In the genomic region with DNA sequence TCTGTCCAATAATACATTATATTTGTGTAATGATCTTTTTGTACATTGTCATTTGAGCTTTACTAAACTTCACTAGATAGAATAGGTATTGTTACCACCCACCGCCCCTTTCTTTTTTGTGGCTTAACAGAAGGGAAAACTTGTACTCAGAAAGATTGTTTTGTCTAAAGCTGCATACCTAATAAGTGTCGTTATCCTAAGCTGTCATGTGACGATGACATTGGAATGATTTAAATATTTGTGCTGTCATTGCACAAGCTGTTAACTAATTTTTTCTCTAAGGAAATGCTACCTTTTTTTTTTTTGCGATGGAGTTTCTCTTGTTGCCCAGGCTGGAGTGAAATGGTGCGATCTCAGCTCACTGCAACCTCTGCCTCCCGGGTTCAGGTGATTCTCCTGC, we compare ENCODE assay signal across 14 cellular contexts. TPM values are rescaled to one million over a fixed set of nuclear protein-coding genes. Genes with fewer than 3 reads are reported as not detected.
DNase-seq lines count a peak whose midpoint lies in the region; ATAC-seq, FAIRE-seq and TF ChIP-seq lines count a peak whose summit lies in the region.
"Had no signal": no experiment of that assay in that cellular context is flagged by ENCODE, and none has a peak within 500 bp of the region (broad histone marks: within the 10 kb centered on the region; RNA-seq: fewer than 3 reads in every experiment).

No MANE protein-coding gene starts in this region.

- FAIRE-seq in A549 (lab: Jason Lieb, UNC): no peak

- CTCF ChIA-PET in A549 (lab: Yijun Ruan, JAX): interaction anchor here (0.6 to 8.4 kb wide), 8 partner anchors 24 to 134 kb away, joined by 3 to 182 read pairs (median 3); no protein-coding TSS in a partner anchor
- CTCF ChIA-PET in CD4-positive, alpha-beta memory T cell (lab: Charles Lee; ENCODE audit: partially characterized antibody): interaction anchor here (0.6 to 10.6 kb wide), 8 partner anchors 10 to 478 kb away, joined by 3 to 197 read pairs (median 5); no protein-coding TSS in a partner anchor

- POLR2A ChIA-PET in A549 (lab: Yijun Ruan, JAX): interaction anchor here (0.6 kb wide), 1 partner anchor 90 kb away, joined by 6 read pairs; no protein-coding TSS in a partner anchor
- POLR2A ChIA-PET in CD4-positive, alpha-beta memory T cell (lab: Charles Lee; ENCODE audit: partially characterized antibody): interaction anchor here (0.8 to 1.8 kb wide), 3 partner anchors 10 to 17 kb away, joined by 4 to 11 read pairs (median 7); no protein-coding TSS in a partner anchor
- POLR2A ChIA-PET in activated naive CD8-positive, alpha-beta T cell treated with anti-CD3 and anti-CD28 coated beads, Interleukin-2, amount 10 ng/mL, durations not matched to agents 7 days and 5 days (lab: Charles Lee): interaction anchor here (0.9 to 3.2 kb wide), 7 partner anchors 9 to 256 kb away, joined by 4 to 20 read pairs (median 7); partner anchors contain the start of gene ATF1

- H3K27me3 Mint-ChIP-seq in CD4-positive, alpha-beta memory T cell: no peaks in the 10 kb centered on the region
- no peaks in the 10 kb centered on the region for H3K27me3 Mint-ChIP-seq in activated naive CD8-positive, alpha-beta T cell treated with anti-CD3 and anti-CD28 coated beads, Interleukin-2, amount 10 ng/mL, durations not matched to agents 7 days and 5 days
- no peaks in the 10 kb centered on the region for H3K27me3 Mint-ChIP-seq in mesothelial cell of epicardium (ENCODE audit: low read depth)

- H3K9me3 Mint-ChIP-seq in CD4-positive, alpha-beta memory T cell: no peaks in the 10 kb centered on the region
- H3K9me3 Mint-ChIP-seq in activated naive CD8-positive, alpha-beta T cell treated with anti-CD3 and anti-CD28 coated beads, Interleukin-2, amount 10 ng/mL, durations not matched to agents 7 days and 5 days: no peaks in the 10 kb centered on the region
- H3K9me3 Mint-ChIP-seq in mesothelial cell of epicardium: no peaks in the 10 kb centered on the region

- H3K27me3 ChIP-seq in CD4-positive, alpha-beta memory T cell (ENCODE audit: insufficient read depth, low read length): no peaks in the 10 kb centered on the region
- H3K27me3 ChIP-seq in ovary: no peaks in the 10 kb centered on the region
- H3K27me3 ChIP-seq: SJCRH30 had no signal

- H3K4me1 ChIP-seq in A549 (peaks cover 43% of the 10 kb centered on the region), ovary (ENCODE audit: insufficient read depth) (peaks cover 4% of the 10 kb centered on the region)
- H3K4me1 ChIP-seq in CD4-positive, alpha-beta memory T cell (ENCODE audit: insufficient read depth, low read length): peaks cover 64% of the 10 kb centered on the region

- no peak for TF ChIP-seq RAD21 in A549 (conservative IDR thresholded peaks at IDR 0.05 in 1 of 2, IDR thresholded peaks at IDR 0.05 in 1 of 2)

- WGBS in A549 (ENCODE audit: missing lambda C conversion rate): 87% methylated on average over 6 of the region's 6 CpGs
- 76 to 80% (median 80%) methylated on average over 6 of the region's 6 CpGs for WGBS in ovary, 3 donors

- TF ChIP-seq POLR2A in A549 (IDR thresholded peaks at IDR 0.05; ENCODE audit: low read length) (no peak), ovary (IDR thresholded peaks at IDR 0.05) (no peak)

- peak overlapping the region; percentile 40; the same call in 1 of the 3 replicates for H3K4me2 ChIP-seq in A549
- H3K4me2 ChIP-seq: KMS-11 had no signal

- intact Hi-C loops in CD4-positive, alpha-beta memory T cell (cut with micrococcal nuclease): no loop called here
- intact Hi-C loops in ovary (cut with DNase I): loop anchor here in 2 of 4 donors (5.0 kb wide), 1 partner anchor 129 kb away; no protein-coding TSS in a partner anchor

- H3K4me1 Mint-ChIP-seq in CD4-positive, alpha-beta memory T cell: peaks cover 45 to 65% (median 54%) of the 10 kb centered on the region in 4 donors
- H3K4me1 Mint-ChIP-seq in activated naive CD8-positive, alpha-beta T cell treated with anti-CD3 and anti-CD28 coated beads, Interleukin-2, amount 10 ng/mL, durations not matched to agents 7 days and 5 days: peaks cover 47% of the 10 kb centered on the region
- peaks cover 42% of the 10 kb centered on the region for H3K4me1 Mint-ChIP-seq in mesothelial cell of epicardium

- peaks cover 0 to 6% of the 10 kb centered on the region in 2 donors for H3K36me3 Mint-ChIP-seq in CD4-positive, alpha-beta memory T cell
- peaks cover 5% of the 10 kb centered on the region for H3K36me3 Mint-ChIP-seq in activated naive CD8-positive, alpha-beta T cell treated with anti-CD3 and anti-CD28 coated beads, Interleukin-2, amount 10 ng/mL, durations not matched to agents 7 days and 5 days
- no peaks in the 10 kb centered on the region for H3K36me3 Mint-ChIP-seq in mesothelial cell of epicardium

- H3K27ac ChIP-seq in A549 (no peak overlapping the region), ovary (no peak overlapping the region)
- H3K27ac ChIP-seq in CD4-positive, alpha-beta memory T cell (ENCODE audit: low read depth, low read length): no peak overlapping the region
- H3K27ac ChIP-seq: KMS-11, parathyroid adenoma, SJCRH30 had no signal

- ATAC-seq in A549: no peak
- ATAC-seq in activated naive CD8-positive, alpha-beta T cell treated with anti-CD3 and anti-CD28 coated beads, Interleukin-2, amount 10 ng/mL, durations not matched to agents 7 days and 5 days (ENCODE audit: low read depth): no peak
- ATAC-seq in HG02759 (IDR thresholded peaks at IDR 0.05; ENCODE audit: unreplicated experiment): no peak
- ATAC-seq in esophagus mucosa: no peak

- peak overlapping the region; percentile 63 to 96 (median 89) for H3K27ac Mint-ChIP-seq in CD4-positive, alpha-beta memory T cell
- H3K27ac Mint-ChIP-seq in activated naive CD8-positive, alpha-beta T cell treated with anti-CD3 and anti-CD28 coated beads, Interleukin-2, amount 10 ng/mL, durations not matched to agents 7 days and 5 days: peak overlapping the region; percentile 84
- peak overlapping the region; percentile 94 for H3K27ac Mint-ChIP-seq in mesothelial cell of epicardium

- no peaks in the 10 kb centered on the region for H3K36me3 ChIP-seq in CD4-positive, alpha-beta memory T cell (ENCODE audit: insufficient read depth, low read length)
- no peaks in the 10 kb centered on the region for H3K36me3 ChIP-seq in ovary

- H3K4me3 Mint-ChIP-seq in CD4-positive, alpha-beta memory T cell: peak overlapping the region; percentile 71 to 98 (median 97)
- H3K4me3 Mint-ChIP-seq in activated naive CD8-positive, alpha-beta T cell treated with anti-CD3 and anti-CD28 coated beads, Interleukin-2, amount 10 ng/mL, durations not matched to agents 7 days and 5 days: peak overlapping the region; percentile 94
- H3K4me3 Mint-ChIP-seq in mesothelial cell of epicardium: no peak overlapping the region

- TF ChIP-seq EP300 in A549 (IDR thresholded peaks at IDR 0.05) (no peak), ovary (IDR thresholded peaks at IDR 0.05) (no peak)

- no peak overlapping the region for H3K4me3 ChIP-seq in A549
- peak overlapping the region in 1 of 2 donors; percentile 10 for H3K4me3 ChIP-seq in CD4-positive, alpha-beta memory T cell (ENCODE audit: low read length in 2 of 2)
- H3K4me3 ChIP-seq in ovary: no peak overlapping the region
- H3K4me3 ChIP-seq: lung, SJCRH30 had no signal

- DNase-seq in A549 (ENCODE audit: low read depth in 1 of 2, low spot score in 1 of 2): no peak
- no peak for DNase-seq in CD4-positive, alpha-beta memory T cell
- DNase-seq in activated naive CD8-positive, alpha-beta T cell treated with anti-CD3 and anti-CD28 coated beads, Interleukin-2, amount 10 ng/mL, durations not matched to agents 7 days and 5 days: no peak
- no peak for DNase-seq in mesothelial cell of epicardium (ENCODE audit: low spot score in 2 of 2, unreplicated experiment in 2 of 2)
- DNase-seq in ovary: no peak
- DNase-seq in DMS153 treated with DMSO at 0.1 percent for 48 hours (lab: John Stamatoyannopoulos, UW; ENCODE audit: unreplicated experiment): no peak
- DNase-seq: cerebellar nuclear complex, NCI-H2029 treated with DMSO at 0.1 percent for 48 hours, SJCRH30 had no signal

- TF ChIP-seq CTCF in A549 (IDR thresholded peaks at IDR 0.05) (no peak), mesothelial cell of epicardium (IDR thresholded peaks at IDR 0.05; ENCODE audit: unreplicated experiment) (no peak), ovary (IDR thresholded peaks at IDR 0.05) (no peak)

- H3K9me3 ChIP-seq in A549 (no peaks in the 10 kb centered on the region), ovary (no peaks in the 10 kb centered on the region)
- H3K9me3 ChIP-seq in CD4-positive, alpha-beta memory T cell (ENCODE audit: control insufficient read depth in 1 of 2, low read length in 2 of 2): no peaks in the 10 kb centered on the region
- H3K9me3 ChIP-seq: SJCRH30 had no signal

TF ChIP-seq in A549, 52 proteins besides CTCF, POLR2A, EP300 and RAD21 (continues in another document):
- no peak for TF ChIP-seq PHF8 (IDR thresholded peaks at IDR 0.05; ENCODE audit: borderline replicate concordance, low read depth)

RNA-seq across cellular contexts. Expression of gene DIP2B, which starts 3.6 kb away (rescaled TPM):
- polyA plus RNA-seq in A549 (2011; rRNA removed): 29.3 and 32.8 TPM in 2 replicates
- 10.6 and 13.3 TPM in 2 replicates for polyA plus RNA-seq in A549 (2012; cell fraction: cytosol; rRNA removed)
- 13.1 and 18.6 TPM in 2 replicates for polyA plus RNA-seq in A549 (2012; cell fraction: nucleus; rRNA removed)
- polyA plus RNA-seq in A549 (2017; fragmentation: RNase III; extraction: RNeasy Plus Mini Kit Qiagen cat#74134 plus additional on column Dnase treatment): 16.2 to 16.9 TPM (median 16.4 TPM) in 3 replicates
- polyA minus RNA-seq in A549 (2011; rRNA and poly(A)+ RNA removed): 71.4 and 73.4 TPM in 2 replicates
- 10 to 100 TPM; 26.4 to 29.1 TPM for total RNA-seq in CD4-positive, alpha-beta memory T cell
- polyA plus RNA-seq in CD4-positive, alpha-beta memory T cell: 10 to 100 TPM in 1 of 2 donors, 1 to 10 TPM in 1; 3.8 to 13.5 TPM
- 10 to 100 TPM; 19.5 to 21.3 TPM for total RNA-seq in activated naive CD8-positive, alpha-beta T cell treated with anti-CD3 and anti-CD28 coated beads, Interleukin-2, amount 10 ng/mL, durations not matched to agents 7 days and 5 days
- total RNA-seq in mesothelial cell of epicardium: 29.3 to 32.0 TPM (median 31.3 TPM) in 3 replicates
- total RNA-seq in ovary: 10 to 100 TPM; 16.4 to 33.3 (median 20.0) TPM
- polyA plus RNA-seq in ovary: 10 to 100 TPM in 1 of 2 donors, 1 to 10 TPM in 1; 7.2 to 17.4 TPM
- 35.3 TPM for total RNA-seq in esophagus mucosa
